ENCODE assay signal across 18 cellular contexts in the genomic region with DNA sequence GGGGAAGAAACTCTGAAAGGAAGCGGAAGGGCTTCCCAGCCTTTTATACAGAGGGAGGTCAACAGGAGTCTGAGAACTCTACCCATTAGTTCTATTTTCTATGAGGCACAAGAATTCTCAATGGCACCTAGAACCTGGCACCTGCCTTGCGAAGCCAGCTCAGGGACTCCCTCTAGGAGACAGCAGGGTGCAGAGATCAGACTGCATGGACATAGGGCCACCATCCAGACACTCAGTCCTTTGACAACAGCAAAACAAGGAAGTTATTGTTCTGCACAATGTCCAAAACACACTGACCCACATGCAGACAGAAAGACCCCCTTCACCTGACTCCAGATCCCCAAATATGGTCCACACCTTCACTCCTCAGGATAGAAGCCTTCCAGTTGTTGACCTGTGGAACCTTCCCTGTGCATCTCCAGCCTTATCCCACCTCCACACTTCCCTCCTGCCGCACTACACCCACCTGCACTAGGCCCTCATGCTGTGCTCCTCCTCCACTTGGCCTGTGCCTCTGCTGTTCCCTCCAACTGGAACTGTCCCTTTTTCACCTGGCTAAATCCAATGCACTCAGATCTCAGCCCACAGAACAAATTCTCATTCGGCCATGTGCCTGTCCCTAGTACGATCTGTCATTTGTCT. TPM values are rescaled to one million over a fixed set of nuclear protein-coding genes. Genes with fewer than 3 reads are reported as not detected.
"Had no signal": no experiment of that assay in that cellular context is flagged by ENCODE, and none has a peak within 500 bp of the region (broad histone marks: within the 10 kb centered on the region; RNA-seq: fewer than 3 reads in every experiment).

No MANE protein-coding gene starts in this region.

- H3K9me3 ChIP-seq: breast epithelium, thoracic aorta had no signal

- H3K27me3 ChIP-seq: breast epithelium had no signal

- H3K9me3 Mint-ChIP-seq: activated T-cell treated with anti-CD3 and anti-CD28 coated beads, Interleukin-2, amount 50 U/mL, for 24 hours; effector memory CD8-positive, alpha-beta T cell; nephron progenitor cell; stimulated activated naive B cell treated with anti-CD40 and anti-IgM and Interleukin-4, amounts not matched to agents 10 μg/mL and 1 μg/mL and 100 μg/mL, for 72 hours had no signal

- H3K27ac Mint-ChIP-seq: activated naive CD8-positive, alpha-beta T cell; activated T-cell treated with anti-CD3 and anti-CD28 coated beads, Interleukin-2, amount 50 U/mL, for 24 hours; nephron progenitor cell; stimulated activated naive B cell treated with anti-CD40 and anti-IgM and Interleukin-4, amounts not matched to agents 10 μg/mL and 1 μg/mL and 100 μg/mL, for 72 hours had no signal

- H3K4me3 ChIP-seq: breast epithelium, thoracic aorta had no signal

- H3K27me3 Mint-ChIP-seq: activated naive CD8-positive, alpha-beta T cell; activated T-cell treated with anti-CD3 and anti-CD28 coated beads, Interleukin-2, amount 50 U/mL, for 24 hours; effector memory CD8-positive, alpha-beta T cell; stimulated activated naive B cell treated with anti-CD40 and anti-IgM and Interleukin-4, amounts not matched to agents 10 μg/mL and 1 μg/mL and 100 μg/mL, for 72 hours had no signal

- H3K27ac ChIP-seq: breast epithelium, epithelial cell of prostate, thoracic aorta had no signal

- H3K36me3 ChIP-seq: breast epithelium, thoracic aorta had no signal

- H3K4me3 Mint-ChIP-seq: activated naive CD8-positive, alpha-beta T cell; activated T-cell treated with anti-CD3 and anti-CD28 coated beads, Interleukin-2, amount 50 U/mL, for 24 hours; effector memory CD8-positive, alpha-beta T cell; nephron progenitor cell; stimulated activated naive B cell treated with anti-CD40 and anti-IgM and Interleukin-4, amounts not matched to agents 10 μg/mL and 1 μg/mL and 100 μg/mL, for 72 hours had no signal

- DNase-seq: activated CD4-positive, CD25-positive, alpha-beta regulatory T cell; activated effector memory CD4-positive, alpha-beta T cell treated with anti-CD3 and anti-CD28 coated beads, Interleukin-2, amount 50 U/mL, for 16 hours; activated T-cell treated with anti-CD3 and anti-CD28 coated beads, Interleukin-2, amount 50 U/mL, for 24 hours; cortex of kidney; effector memory CD8-positive, alpha-beta T cell; mesenchymal stem cell; nephron progenitor cell; stimulated activated CD4-positive, alpha-beta T cell treated with anti-CD3 and anti-CD28 coated beads, Interleukin-2, amount 100 ng/mL, for 24 hours; stimulated activated naive B cell treated with anti-CD40 and anti-IgM and Interleukin-4, amounts not matched to agents 10 μg/mL and 1 μg/mL and 100 μg/mL, for 72 hours had no signal

- ATAC-seq: effector memory CD8-positive, alpha-beta T cell; sciatic nerve; stimulated activated naive B cell treated with anti-CD40 and anti-IgM and Interleukin-4, amounts not matched to agents 10 μg/mL and 1 μg/mL and 100 μg/mL, for 72 hours had no signal

RNA-seq across cellular contexts. Expression of a gene that starts 51.8 kb away (rescaled TPM):
- total RNA-seq: osteoblast; pulmonary artery endothelial cell; sciatic nerve; T-helper 2 cell treated with Interferon-gamma antibody and Interleukin-4, amounts not matched to agents 100 ng/mL and 5 ng/mL, for 36 hours; thoracic aorta; urinary bladder had no signal
